In genomic region chr21:33025106-33025470, GRCh38 we compare ENCODE assay signal across 13 cellular contexts. TPM values are rescaled to one million over a fixed set of nuclear protein-coding genes. Genes with fewer than 3 reads are reported as not detected.
DNase-seq lines count a peak whose midpoint lies in the region; ATAC-seq and TF ChIP-seq lines count a peak whose summit lies in the region.
"Had no signal": no experiment of that assay in that cellular context is flagged by ENCODE, and none has a peak within 500 bp of the region (broad histone marks: within the 10 kb centered on the region; RNA-seq: fewer than 3 reads in every experiment).

No MANE protein-coding gene starts in this region.

- ATAC-seq in heart left ventricle (no peak), HG03432 (IDR thresholded peaks at IDR 0.05; ENCODE audit: unreplicated experiment) (no peak)
- ATAC-seq: right cardiac atrium had no signal

- peaks cover 95% of the 10 kb centered on the region for H3K27me3 Mint-ChIP-seq in endodermal cell (ENCODE audit: insufficient read depth)

- in situ Hi-C loops in GM13977 (cut with MboI; ENCODE audit: low pct_unique_long_range_greater_than_20kb, low sequenced_read_pairs, unreplicated experiment): no loop called here

- H3K4me3 Mint-ChIP-seq in endodermal cell: peak overlapping the region; percentile 63
- H3K4me3 Mint-ChIP-seq: T-helper 2 cell treated with Interferon-gamma antibody and Interleukin-4, amounts not matched to agents 5 μg/mL and 100 μg/mL, for 36 hours had no signal

- intact Hi-C loops in heart left ventricle (cut with DNase I): loop anchor here in 1 of 10 donors (5.0 kb wide), 1 partner anchor 42 kb away; no protein-coding TSS in a partner anchor

- H3K4me1 ChIP-seq in endodermal cell (ENCODE audit: control insufficient read depth, insufficient read depth, low read length) (peaks cover 5% of the 10 kb centered on the region), neuron (ENCODE audit: insufficient read depth, low read length) (no peaks in the 10 kb centered on the region), heart left ventricle (peaks cover 0 to 76% (median 35%) of the 10 kb centered on the region in 12 donors)

- H3K9me3 Mint-ChIP-seq in endodermal cell: no peaks in the 10 kb centered on the region
- H3K9me3 Mint-ChIP-seq: T-helper 2 cell treated with Interferon-gamma antibody and Interleukin-4, amounts not matched to agents 5 μg/mL and 100 μg/mL, for 36 hours had no signal

- peak; percentile 36 for DNase-seq in GM13977 (ENCODE audit: low spot score)
- DNase-seq in NB4 (ENCODE audit: low read depth): peak; percentile 86
- peak; percentile 91 for DNase-seq in endodermal cell
- DNase-seq in heart left ventricle: no peak
- no peak for DNase-seq in NCI-H69 (lab: John Stamatoyannopoulos, UW)
- no peak for DNase-seq in activated effector memory CD4-positive, alpha-beta T cell treated with anti-CD3 and anti-CD28 coated beads, Interleukin-2, amount 50 U/mL, for 16 hours
- DNase-seq: right cardiac atrium had no signal

- H3K9ac ChIP-seq in endodermal cell (ENCODE audit: extremely low read depth, low read length, poor library complexity, severe bottlenecking): no peak overlapping the region

- peak overlapping the region; percentile 64 for H2AFZ ChIP-seq in neuron (ENCODE audit: low read depth, low read length)

- peaks cover 100% of the 10 kb centered on the region for H3K27me3 ChIP-seq in endodermal cell (ENCODE audit: control insufficient read depth, insufficient read depth, low read length, poor library complexity, severe bottlenecking)
- peaks cover 91% of the 10 kb centered on the region for H3K27me3 ChIP-seq in neuron (ENCODE audit: insufficient read depth, low read length)
- peaks cover 79 to 100% (median 99%) of the 10 kb centered on the region in 9 donors for H3K27me3 ChIP-seq in heart left ventricle

- no peak overlapping the region for H3K27ac Mint-ChIP-seq in endodermal cell

- peaks cover 30% of the 10 kb centered on the region for H3K4me1 Mint-ChIP-seq in endodermal cell

- H3K27ac ChIP-seq in endodermal cell (ENCODE audit: low read depth, low read length) (no peak overlapping the region), heart left ventricle (no peak overlapping the region)

- no peak for TF ChIP-seq POLR2A in NB4 (IDR thresholded peaks at IDR 0.05; ENCODE audit: extremely low read depth, insufficient read length)
- no peak for TF ChIP-seq POLR2A in heart left ventricle (IDR thresholded peaks at IDR 0.05)

- no peak for TF ChIP-seq CTCF in GM13977 (IDR thresholded peaks at IDR 0.05; ENCODE audit: extremely low read depth, insufficient read depth, missing control alignments)
- peak; percentile 61 for TF ChIP-seq CTCF in NB4 (IDR thresholded peaks at IDR 0.05; ENCODE audit: low read depth, low read length)
- peak; percentile 73 for TF ChIP-seq CTCF in endodermal cell (conservative IDR thresholded peaks at IDR 0.05)
- TF ChIP-seq CTCF in heart left ventricle (IDR thresholded peaks at IDR 0.05): no peak

- H3K9me3 ChIP-seq in endodermal cell (ENCODE audit: control insufficient read depth, low read length) (no peaks in the 10 kb centered on the region), neuron (ENCODE audit: low read length) (peaks cover 2% of the 10 kb centered on the region), heart left ventricle (no peaks in the 10 kb centered on the region)

- H3K4me3 ChIP-seq in NB4 (ENCODE audit: low read depth, low read length) (peak overlapping the region; percentile 59), endodermal cell (ENCODE audit: low read length) (peak overlapping the region; percentile 72), neuron (ENCODE audit: low read length) (peak overlapping the region; percentile 39), heart left ventricle (no peak overlapping the region)

- WGBS in endodermal cell (ENCODE audit: insufficient coverage in 1 of 2, insufficient read length in 1 of 2), 2 experiments: 1% methylated on average over 8 to 20 of the region's 20 CpGs
- 1 to 5% (median 2%) methylated on average over 18 to 20 of the region's 20 CpGs for WGBS in heart left ventricle, 4 donors

- H3K36me3 ChIP-seq in endodermal cell (ENCODE audit: control insufficient read depth, insufficient read depth, low read length) (no peaks in the 10 kb centered on the region), neuron (ENCODE audit: insufficient read depth, low read length) (no peaks in the 10 kb centered on the region), heart left ventricle (no peaks in the 10 kb centered on the region)

- no peaks in the 10 kb centered on the region for H3K36me3 Mint-ChIP-seq in endodermal cell (ENCODE audit: low read depth)
- H3K36me3 Mint-ChIP-seq: activated naive CD8-positive, alpha-beta T cell had no signal

RNA-seq across cellular contexts. Expression of gene OLIG2, which starts 0.6 kb away (rescaled TPM):
- under 1 TPM in 1 of 2 donors, not detected in 1; 0.53 TPM for total RNA-seq in endodermal cell
- polyA plus RNA-seq in endodermal cell (2013, experiment 1 of 2): 2.7 TPM
- polyA plus RNA-seq in endodermal cell (2013, experiment 2 of 2): 2.9 TPM
- total RNA-seq in heart left ventricle: not detected
- polyA plus RNA-seq in heart left ventricle: not detected
- total RNA-seq: G401, NCI-H460, right cardiac atrium had no signal
- polyA plus RNA-seq: right cardiac atrium had no signal

RNA-seq across cellular contexts. Expression of gene OLIG1, which starts 44.9 kb away (rescaled TPM):
- total RNA-seq in endodermal cell: under 1 TPM in 1 of 2 donors, not detected in 1; 0.48 TPM
- 2.7 TPM for polyA plus RNA-seq in endodermal cell (2013, experiment 1 of 2)
- polyA plus RNA-seq in endodermal cell (2013, experiment 2 of 2): 3.6 TPM
- total RNA-seq in heart left ventricle: under 1 TPM in 1 of 9 donors, not detected in 8; 0.67 TPM
- under 1 TPM in 1 of 2 donors, not detected in 1; 0.11 TPM for polyA plus RNA-seq in heart left ventricle
- total RNA-seq: G401, NCI-H460 had no signal

Comparison
In these comparisons a context has a peak if more than half of its experiments do, and no peak if none do; other contexts are left out.
1. DNase-seq: peak in GM13977 (single experiment), NB4 (single experiment) and endodermal cell (single experiment); none in heart left ventricle (0 of 5), NCI-H69 (single experiment) and activated effector memory CD4-positive, alpha-beta T cell treated with anti-CD3 and anti-CD28 coated beads, Interleukin-2, amount 50 U/mL, for 16 hours (single experiment).
2. CTCF ChIP-seq: peak in NB4 (single experiment) and endodermal cell (single experiment); none in GM13977 (single experiment) and heart left ventricle (0 of 12).
3. H3K4me3 ChIP-seq: peak in NB4 (single experiment), endodermal cell (single experiment) and neuron (single experiment); none in heart left ventricle (0 of 12).